ENCODE assay signal across 1 cellular context in the genomic region with DNA sequence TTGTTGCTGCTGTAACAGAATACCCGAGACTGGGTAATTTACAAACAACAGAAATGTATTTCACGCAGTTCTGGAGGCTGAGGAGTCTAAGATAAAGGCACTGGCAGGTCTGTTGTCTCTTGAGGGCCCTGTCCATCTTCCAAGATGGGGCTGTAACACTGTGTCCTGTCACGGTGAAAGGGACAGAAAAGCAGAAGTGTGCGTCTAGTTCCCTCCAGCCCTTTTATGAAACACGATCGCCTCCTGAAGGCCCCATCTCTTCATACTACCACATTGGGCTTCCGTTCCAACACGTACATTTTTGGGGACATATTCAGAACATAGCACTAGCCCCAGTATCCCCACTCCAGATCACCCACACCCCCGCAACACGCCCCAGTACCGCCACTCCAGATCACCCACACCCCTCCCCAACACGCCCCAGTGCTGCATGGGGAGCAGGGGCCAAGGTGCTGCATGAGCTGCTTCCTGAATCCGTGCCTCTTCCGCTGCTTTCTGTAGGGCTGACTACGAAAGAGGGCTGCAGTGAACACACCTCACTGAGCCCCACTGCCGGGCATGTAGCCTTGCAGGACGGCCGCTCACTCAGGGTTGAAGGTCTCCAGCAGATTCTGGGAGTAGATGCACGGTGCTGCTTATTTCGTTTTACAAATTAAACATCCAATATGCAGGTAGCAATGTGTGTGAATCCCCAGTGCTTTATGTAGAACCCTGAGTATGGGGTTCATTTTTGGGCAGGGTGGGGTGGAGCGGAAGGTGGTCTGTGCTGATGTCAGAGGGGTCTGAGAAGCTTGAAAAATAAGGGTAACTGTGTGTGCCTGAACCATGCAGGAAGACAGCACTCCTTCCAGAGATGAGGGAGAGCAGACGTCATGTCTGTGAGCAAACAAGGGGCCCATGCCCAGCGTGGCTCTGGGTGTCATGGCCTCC.
TF ChIP-seq lines count a peak whose summit lies in the region.

No MANE protein-coding gene starts in this region.

TF ChIP-seq in GM23338, 12 proteins besides CTCF, POLR2A, EP300 and RAD21 (continued from another document):
- TF ChIP-seq, protein P1, sequence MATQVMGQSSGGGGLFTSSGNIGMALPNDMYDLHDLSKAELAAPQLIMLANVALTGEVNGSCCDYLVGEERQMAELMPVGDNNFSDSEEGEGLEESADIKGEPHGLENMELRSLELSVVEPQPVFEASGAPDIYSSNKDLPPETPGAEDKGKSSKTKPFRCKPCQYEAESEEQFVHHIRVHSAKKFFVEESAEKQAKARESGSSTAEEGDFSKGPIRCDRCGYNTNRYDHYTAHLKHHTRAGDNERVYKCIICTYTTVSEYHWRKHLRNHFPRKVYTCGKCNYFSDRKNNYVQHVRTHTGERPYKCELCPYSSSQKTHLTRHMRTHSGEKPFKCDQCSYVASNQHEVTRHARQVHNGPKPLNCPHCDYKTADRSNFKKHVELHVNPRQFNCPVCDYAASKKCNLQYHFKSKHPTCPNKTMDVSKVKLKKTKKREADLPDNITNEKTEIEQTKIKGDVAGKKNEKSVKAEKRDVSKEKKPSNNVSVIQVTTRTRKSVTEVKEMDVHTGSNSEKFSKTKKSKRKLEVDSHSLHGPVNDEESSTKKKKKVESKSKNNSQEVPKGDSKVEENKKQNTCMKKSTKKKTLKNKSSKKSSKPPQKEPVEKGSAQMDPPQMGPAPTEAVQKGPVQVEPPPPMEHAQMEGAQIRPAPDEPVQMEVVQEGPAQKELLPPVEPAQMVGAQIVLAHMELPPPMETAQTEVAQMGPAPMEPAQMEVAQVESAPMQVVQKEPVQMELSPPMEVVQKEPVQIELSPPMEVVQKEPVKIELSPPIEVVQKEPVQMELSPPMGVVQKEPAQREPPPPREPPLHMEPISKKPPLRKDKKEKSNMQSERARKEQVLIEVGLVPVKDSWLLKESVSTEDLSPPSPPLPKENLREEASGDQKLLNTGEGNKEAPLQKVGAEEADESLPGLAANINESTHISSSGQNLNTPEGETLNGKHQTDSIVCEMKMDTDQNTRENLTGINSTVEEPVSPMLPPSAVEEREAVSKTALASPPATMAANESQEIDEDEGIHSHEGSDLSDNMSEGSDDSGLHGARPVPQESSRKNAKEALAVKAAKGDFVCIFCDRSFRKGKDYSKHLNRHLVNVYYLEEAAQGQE (IDR thresholded peaks at IDR 0.05; ENCODE audit: unreplicated experiment): no peak
- TF ChIP-seq, protein P2, sequence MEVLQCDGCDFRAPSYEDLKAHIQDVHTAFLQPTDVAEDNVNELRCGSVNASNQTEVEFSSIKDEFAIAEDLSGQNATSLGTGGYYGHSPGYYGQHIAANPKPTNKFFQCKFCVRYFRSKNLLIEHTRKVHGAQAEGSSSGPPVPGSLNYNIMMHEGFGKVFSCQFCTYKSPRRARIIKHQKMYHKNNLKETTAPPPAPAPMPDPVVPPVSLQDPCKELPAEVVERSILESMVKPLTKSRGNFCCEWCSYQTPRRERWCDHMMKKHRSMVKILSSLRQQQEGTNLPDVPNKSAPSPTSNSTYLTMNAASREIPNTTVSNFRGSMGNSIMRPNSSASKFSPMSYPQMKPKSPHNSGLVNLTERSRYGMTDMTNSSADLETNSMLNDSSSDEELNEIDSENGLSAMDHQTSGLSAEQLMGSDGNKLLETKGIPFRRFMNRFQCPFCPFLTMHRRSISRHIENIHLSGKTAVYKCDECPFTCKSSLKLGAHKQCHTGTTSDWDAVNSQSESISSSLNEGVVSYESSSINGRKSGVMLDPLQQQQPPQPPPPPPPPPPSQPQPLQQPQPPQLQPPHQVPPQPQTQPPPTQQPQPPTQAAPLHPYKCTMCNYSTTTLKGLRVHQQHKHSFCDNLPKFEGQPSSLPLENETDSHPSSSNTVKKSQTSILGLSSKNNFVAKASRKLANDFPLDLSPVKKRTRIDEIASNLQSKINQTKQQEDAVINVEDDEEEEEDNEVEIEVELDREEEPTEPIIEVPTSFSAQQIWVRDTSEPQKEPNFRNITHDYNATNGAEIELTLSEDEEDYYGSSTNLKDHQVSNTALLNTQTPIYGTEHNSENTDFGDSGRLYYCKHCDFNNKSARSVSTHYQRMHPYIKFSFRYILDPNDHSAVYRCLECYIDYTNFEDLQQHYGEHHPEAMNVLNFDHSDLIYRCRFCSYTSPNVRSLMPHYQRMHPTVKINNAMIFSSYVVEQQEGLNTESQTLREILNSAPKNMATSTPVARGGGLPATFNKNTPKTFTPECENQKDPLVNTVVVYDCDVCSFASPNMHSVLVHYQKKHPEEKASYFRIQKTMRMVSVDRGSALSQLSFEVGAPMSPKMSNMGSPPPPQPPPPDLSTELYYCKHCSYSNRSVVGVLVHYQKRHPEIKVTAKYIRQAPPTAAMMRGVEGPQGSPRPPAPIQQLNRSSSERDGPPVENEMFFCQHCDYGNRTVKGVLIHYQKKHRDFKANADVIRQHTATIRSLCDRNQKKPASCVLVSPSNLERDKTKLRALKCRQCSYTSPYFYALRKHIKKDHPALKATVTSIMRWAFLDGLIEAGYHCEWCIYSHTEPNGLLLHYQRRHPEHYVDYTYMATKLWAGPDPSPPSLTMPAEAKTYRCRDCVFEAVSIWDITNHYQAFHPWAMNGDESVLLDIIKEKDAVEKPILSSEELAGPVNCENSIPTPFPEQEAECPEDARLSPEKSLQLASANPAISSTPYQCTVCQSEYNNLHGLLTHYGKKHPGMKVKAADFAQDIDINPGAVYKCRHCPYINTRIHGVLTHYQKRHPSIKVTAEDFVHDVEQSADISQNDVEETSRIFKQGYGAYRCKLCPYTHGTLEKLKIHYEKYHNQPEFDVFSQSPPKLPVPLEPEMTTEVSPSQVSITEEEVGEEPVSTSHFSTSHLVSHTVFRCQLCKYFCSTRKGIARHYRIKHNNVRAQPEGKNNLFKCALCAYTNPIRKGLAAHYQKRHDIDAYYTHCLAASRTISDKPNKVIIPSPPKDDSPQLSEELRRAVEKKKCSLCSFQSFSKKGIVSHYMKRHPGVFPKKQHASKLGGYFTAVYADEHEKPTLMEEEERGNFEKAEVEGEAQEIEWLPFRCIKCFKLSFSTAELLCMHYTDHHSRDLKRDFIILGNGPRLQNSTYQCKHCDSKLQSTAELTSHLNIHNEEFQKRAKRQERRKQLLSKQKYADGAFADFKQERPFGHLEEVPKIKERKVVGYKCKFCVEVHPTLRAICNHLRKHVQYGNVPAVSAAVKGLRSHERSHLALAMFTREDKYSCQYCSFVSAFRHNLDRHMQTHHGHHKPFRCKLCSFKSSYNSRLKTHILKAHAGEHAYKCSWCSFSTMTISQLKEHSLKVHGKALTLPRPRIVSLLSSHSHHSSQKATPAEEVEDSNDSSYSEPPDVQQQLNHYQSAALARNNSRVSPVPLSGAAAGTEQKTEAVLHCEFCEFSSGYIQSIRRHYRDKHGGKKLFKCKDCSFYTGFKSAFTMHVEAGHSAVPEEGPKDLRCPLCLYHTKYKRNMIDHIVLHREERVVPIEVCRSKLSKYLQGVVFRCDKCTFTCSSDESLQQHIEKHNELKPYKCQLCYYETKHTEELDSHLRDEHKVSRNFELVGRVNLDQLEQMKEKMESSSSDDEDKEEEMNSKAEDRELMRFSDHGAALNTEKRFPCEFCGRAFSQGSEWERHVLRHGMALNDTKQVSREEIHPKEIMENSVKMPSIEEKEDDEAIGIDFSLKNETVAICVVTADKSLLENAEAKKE (CRISPR knock-in tag; IDR thresholded peaks at IDR 0.05): no peak
- TF ChIP-seq EZH2phosphoT487 (IDR thresholded peaks at IDR 0.05; ENCODE audit: unreplicated experiment): no peak
